ENCODE assay signal across 2 cellular contexts in the genomic region with DNA sequence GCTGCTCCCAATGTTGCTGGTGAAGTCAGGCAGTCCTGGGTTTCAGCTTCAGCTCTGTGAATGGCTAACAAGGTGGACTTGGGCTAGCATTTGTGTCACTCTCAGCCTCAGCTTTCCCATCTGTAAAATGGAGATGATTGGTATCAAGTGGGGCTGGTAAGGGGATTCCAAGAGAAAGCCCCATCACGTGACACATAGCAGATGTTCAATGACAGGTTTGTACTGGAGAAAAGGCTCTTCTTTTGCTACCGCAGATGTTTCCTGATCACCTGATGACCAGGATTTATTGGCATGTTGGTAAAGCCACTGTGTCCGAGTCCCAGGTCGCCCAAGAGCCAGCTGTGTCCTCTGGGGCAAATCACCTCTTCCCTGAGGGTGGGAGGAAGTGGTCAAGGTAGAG.
A peak's percentile ranks its signal among the peaks of the same experiment; 100 is the strongest.
TF ChIP-seq lines count a peak whose summit lies in the region.

No MANE protein-coding gene starts in this region.

TF ChIP-seq in GM12878, 131 proteins besides CTCF, POLR2A, EP300 and RAD21:
- TF ChIP-seq CHD4 (IDR thresholded peaks at IDR 0.05) (no peak), SUZ12 (IDR thresholded peaks at IDR 0.05; ENCODE audit: unreplicated experiment) (no peak), NFXL1 (IDR thresholded peaks at IDR 0.05; ENCODE audit: borderline replicate concordance) (no peak), MYB (IDR thresholded peaks at IDR 0.05; ENCODE audit: borderline replicate concordance, low read depth, low read length) (no peak), RAD51 (IDR thresholded peaks at IDR 0.05) (peak; percentile 25; the same call in 1 of the 2 replicates)
TF ChIP-seq in GM12878: peak in this region for 1.

TF ChIP-seq in HepG2, 621 proteins besides CTCF, POLR2A, EP300 and RAD21:
- TF ChIP-seq, protein P1, sequence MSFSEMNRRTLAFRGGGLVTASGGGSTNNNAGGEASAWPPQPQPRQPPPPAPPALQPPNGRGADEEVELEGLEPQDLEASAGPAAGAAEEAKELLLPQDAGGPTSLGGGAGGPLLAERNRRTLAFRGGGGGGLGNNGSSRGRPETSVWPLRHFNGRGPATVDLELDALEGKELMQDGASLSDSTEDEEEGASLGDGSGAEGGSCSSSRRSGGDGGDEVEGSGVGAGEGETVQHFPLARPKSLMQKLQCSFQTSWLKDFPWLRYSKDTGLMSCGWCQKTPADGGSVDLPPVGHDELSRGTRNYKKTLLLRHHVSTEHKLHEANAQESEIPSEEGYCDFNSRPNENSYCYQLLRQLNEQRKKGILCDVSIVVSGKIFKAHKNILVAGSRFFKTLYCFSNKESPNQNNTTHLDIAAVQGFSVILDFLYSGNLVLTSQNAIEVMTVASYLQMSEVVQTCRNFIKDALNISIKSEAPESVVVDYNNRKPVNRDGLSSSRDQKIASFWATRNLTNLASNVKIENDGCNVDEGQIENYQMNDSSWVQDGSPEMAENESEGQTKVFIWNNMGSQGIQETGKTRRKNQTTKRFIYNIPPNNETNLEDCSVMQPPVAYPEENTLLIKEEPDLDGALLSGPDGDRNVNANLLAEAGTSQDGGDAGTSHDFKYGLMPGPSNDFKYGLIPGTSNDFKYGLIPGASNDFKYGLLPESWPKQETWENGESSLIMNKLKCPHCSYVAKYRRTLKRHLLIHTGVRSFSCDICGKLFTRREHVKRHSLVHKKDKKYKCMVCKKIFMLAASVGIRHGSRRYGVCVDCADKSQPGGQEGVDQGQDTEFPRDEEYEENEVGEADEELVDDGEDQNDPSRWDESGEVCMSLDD (CRISPR knock-in tag; IDR thresholded peaks at IDR 0.05; ENCODE audit: borderline replicate concordance) = no peak
- TF ChIP-seq ZNF350 (CRISPR knock-in tag; IDR thresholded peaks at IDR 0.05; ENCODE audit: borderline replicate concordance, low read depth) (no peak), RAD51 (IDR thresholded peaks at IDR 0.05; ENCODE audit: borderline replicate concordance) (peak; percentile 70), ZNF30 (CRISPR knock-in tag; IDR thresholded peaks at IDR 0.05) (no peak), ATM (IDR thresholded peaks at IDR 0.05; ENCODE audit: borderline replicate concordance) (no peak), TOPORS (CRISPR knock-in tag; IDR thresholded peaks at IDR 0.05) (no peak), ZNF12 (CRISPR knock-in tag; IDR thresholded peaks at IDR 0.05) (no peak), SALL1 (CRISPR knock-in tag; IDR thresholded peaks at IDR 0.05) (no peak), NCOA1 (CRISPR knock-in tag; IDR thresholded peaks at IDR 0.05) (no peak), ZNF629 (CRISPR knock-in tag; conservative IDR thresholded peaks at IDR 0.05) (0 out of 2 replicates have a peak, but pooled peaks have one; percentile 30), CCAR2 (optimal IDR thresholded peaks at IDR 0.05; ENCODE audit: low read depth, low read length) (no peak), ELF4 (CRISPR knock-in tag; IDR thresholded peaks at IDR 0.05; ENCODE audit: borderline replicate concordance) (no peak), CBX2 (IDR thresholded peaks at IDR 0.05; ENCODE audit: low read depth, low read length) (no peak), CBX2 (CRISPR knock-in tag; IDR thresholded peaks at IDR 0.05; ENCODE audit: low read depth) (no peak), POLR2AphosphoS2 (IDR thresholded peaks at IDR 0.05; ENCODE audit: low read depth, low read length) (no peak), ELF1 (CRISPR knock-in tag; IDR thresholded peaks at IDR 0.05) (no peak)
- TF ChIP-seq, protein P2, sequence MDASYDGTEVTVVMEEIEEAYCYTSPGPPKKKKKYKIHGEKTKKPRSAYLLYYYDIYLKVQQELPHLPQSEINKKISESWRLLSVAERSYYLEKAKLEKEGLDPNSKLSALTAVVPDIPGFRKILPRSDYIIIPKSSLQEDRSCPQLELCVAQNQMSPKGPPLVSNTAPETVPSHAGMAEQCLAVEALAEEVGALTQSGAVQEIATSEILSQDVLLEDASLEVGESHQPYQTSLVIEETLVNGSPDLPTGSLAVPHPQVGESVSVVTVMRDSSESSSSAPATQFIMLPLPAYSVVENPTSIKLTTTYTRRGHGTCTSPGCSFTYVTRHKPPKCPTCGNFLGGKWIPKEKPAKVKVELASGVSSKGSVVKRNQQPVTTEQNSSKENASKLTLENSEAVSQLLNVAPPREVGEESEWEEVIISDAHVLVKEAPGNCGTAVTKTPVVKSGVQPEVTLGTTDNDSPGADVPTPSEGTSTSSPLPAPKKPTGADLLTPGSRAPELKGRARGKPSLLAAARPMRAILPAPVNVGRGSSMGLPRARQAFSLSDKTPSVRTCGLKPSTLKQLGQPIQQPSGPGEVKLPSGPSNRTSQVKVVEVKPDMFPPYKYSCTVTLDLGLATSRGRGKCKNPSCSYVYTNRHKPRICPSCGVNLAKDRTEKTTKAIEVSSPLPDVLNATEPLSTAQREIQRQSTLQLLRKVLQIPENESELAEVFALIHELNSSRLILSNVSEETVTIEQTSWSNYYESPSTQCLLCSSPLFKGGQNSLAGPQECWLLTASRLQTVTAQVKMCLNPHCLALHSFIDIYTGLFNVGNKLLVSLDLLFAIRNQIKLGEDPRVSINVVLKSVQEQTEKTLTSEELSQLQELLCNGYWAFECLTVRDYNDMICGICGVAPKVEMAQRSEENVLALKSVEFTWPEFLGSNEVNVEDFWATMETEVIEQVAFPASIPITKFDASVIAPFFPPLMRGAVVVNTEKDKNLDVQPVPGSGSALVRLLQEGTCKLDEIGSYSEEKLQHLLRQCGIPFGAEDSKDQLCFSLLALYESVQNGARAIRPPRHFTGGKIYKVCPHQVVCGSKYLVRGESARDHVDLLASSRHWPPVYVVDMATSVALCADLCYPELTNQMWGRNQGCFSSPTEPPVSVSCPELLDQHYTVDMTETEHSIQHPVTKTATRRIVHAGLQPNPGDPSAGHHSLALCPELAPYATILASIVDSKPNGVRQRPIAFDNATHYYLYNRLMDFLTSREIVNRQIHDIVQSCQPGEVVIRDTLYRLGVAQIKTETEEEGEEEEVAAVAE (CRISPR knock-in tag; IDR thresholded peaks at IDR 0.05; ENCODE audit: borderline replicate concordance) = no peak
- TF ChIP-seq, protein P3, sequence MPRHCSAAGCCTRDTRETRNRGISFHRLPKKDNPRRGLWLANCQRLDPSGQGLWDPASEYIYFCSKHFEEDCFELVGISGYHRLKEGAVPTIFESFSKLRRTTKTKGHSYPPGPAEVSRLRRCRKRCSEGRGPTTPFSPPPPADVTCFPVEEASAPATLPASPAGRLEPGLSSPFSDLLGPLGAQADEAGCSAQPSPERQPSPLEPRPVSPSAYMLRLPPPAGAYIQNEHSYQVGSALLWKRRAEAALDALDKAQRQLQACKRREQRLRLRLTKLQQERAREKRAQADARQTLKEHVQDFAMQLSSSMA (CRISPR knock-in tag; IDR thresholded peaks at IDR 0.05) = no peak
- TF ChIP-seq, protein P4, sequence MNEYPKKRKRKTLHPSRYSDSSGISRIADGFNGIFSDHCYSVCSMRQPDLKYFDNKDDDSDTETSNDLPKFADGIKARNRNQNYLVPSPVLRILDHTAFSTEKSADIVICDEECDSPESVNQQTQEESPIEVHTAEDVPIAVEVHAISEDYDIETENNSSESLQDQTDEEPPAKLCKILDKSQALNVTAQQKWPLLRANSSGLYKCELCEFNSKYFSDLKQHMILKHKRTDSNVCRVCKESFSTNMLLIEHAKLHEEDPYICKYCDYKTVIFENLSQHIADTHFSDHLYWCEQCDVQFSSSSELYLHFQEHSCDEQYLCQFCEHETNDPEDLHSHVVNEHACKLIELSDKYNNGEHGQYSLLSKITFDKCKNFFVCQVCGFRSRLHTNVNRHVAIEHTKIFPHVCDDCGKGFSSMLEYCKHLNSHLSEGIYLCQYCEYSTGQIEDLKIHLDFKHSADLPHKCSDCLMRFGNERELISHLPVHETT (CRISPR knock-in tag; conservative IDR thresholded peaks at IDR 0.05) = no peak
- TF ChIP-seq, protein P5, sequence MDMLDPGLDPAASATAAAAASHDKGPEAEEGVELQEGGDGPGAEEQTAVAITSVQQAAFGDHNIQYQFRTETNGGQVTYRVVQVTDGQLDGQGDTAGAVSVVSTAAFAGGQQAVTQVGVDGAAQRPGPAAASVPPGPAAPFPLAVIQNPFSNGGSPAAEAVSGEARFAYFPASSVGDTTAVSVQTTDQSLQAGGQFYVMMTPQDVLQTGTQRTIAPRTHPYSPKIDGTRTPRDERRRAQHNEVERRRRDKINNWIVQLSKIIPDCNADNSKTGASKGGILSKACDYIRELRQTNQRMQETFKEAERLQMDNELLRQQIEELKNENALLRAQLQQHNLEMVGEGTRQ (IDR thresholded peaks at IDR 0.05; ENCODE audit: low read depth, low read length) = peak; percentile 22; the same call in 1 of the 2 replicates
- TF ChIP-seq, protein P5 (CRISPR knock-in tag; IDR thresholded peaks at IDR 0.05; ENCODE audit: borderline replicate concordance) = no peak
- TF ChIP-seq, protein P6, sequence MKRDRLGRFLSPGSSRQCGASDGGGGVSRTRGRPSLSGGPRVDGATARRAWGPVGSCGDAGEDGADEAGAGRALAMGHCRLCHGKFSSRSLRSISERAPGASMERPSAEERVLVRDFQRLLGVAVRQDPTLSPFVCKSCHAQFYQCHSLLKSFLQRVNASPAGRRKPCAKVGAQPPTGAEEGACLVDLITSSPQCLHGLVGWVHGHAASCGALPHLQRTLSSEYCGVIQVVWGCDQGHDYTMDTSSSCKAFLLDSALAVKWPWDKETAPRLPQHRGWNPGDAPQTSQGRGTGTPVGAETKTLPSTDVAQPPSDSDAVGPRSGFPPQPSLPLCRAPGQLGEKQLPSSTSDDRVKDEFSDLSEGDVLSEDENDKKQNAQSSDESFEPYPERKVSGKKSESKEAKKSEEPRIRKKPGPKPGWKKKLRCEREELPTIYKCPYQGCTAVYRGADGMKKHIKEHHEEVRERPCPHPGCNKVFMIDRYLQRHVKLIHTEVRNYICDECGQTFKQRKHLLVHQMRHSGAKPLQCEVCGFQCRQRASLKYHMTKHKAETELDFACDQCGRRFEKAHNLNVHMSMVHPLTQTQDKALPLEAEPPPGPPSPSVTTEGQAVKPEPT (CRISPR knock-in tag; IDR thresholded peaks at IDR 0.05; ENCODE audit: low read depth) = no peak
